ENCODE assay signal across 3 cellular contexts in the genomic region with DNA sequence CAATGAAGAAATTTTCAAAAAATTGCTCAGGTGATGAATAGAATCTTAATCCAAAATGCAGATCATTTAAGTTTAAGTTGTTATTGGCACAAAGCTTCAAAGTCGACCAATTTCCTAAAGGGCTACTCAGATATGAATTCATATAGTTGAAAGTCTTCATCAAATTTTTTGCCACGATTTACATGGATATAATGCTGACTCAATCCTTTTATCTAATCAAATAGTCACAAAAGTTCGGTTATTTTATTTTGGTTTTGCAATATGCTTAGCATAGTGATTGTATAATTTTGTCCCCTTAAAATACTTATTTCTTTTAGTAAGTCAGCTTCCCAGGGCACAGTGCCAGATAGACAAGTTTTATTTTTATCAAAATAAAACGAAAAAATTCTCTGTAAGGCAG.
TF ChIP-seq lines count a peak whose summit lies in the region.

No MANE protein-coding gene starts in this region.

TF ChIP-seq in HepG2, 621 proteins besides CTCF, POLR2A, EP300 and RAD21:
- TF ChIP-seq, protein P1, sequence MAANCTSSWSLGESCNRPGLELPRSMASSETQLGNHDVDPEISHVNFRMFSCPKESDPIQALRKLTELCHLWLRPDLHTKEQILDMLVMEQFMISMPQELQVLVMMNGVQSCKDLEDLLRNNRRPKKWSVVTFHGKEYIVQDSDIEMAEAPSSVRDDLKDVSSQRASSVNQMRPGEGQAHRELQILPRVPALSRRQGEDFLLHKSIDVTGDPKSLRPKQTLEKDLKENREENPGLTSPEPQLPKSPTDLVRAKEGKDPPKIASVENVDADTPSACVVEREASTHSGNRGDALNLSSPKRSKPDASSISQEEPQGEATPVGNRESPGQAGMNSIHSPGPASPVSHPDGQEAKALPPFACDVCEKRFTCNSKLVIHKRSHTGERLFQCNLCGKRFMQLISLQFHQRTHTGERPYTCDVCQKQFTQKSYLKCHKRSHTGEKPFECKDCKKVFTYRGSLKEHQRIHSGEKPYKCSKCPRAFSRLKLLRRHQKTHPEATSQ (CRISPR knock-in tag; IDR thresholded peaks at IDR 0.05; ENCODE audit: borderline replicate concordance), result no peak
- TF ChIP-seq ZFP1 (CRISPR knock-in tag; IDR thresholded peaks at IDR 0.05), result no peak
- peak; percentile 68 to 83; a peak in 3 of 4 replicates for TF ChIP-seq MAFK (conservative IDR thresholded peaks at IDR 0.05 in 1 of 2, IDR thresholded peaks at IDR 0.05 in 1 of 2; ENCODE audit: low read length in 2 of 2)
- TF ChIP-seq MAFF (IDR thresholded peaks at IDR 0.05; ENCODE audit: low read depth, low read length), result peak; percentile 72

TF ChIP-seq in A549, 52 proteins besides CTCF, POLR2A, EP300 and RAD21:
- TF ChIP-seq, protein P2, sequence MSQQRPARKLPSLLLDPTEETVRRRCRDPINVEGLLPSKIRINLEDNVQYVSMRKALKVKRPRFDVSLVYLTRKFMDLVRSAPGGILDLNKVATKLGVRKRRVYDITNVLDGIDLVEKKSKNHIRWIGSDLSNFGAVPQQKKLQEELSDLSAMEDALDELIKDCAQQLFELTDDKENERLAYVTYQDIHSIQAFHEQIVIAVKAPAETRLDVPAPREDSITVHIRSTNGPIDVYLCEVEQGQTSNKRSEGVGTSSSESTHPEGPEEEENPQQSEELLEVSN (IDR thresholded peaks at IDR 0.05; ENCODE audit: borderline replicate concordance, low read depth), result no peak
- TF ChIP-seq MAFK (IDR thresholded peaks at IDR 0.05; ENCODE audit: partially characterized antibody), result peak; percentile 32

TF ChIP-seq in IMR-90, 13 proteins besides CTCF, POLR2A, EP300 and RAD21:
- peak; percentile 65 for TF ChIP-seq MAFK (IDR thresholded peaks at IDR 0.05; ENCODE audit: low read depth, low read length)
- no peak for TF ChIP-seq MXI1 (IDR thresholded peaks at IDR 0.05; ENCODE audit: borderline replicate concordance, low read depth, low read length)
